ENCODE assay signal across 7 cellular contexts in the genomic region with DNA sequence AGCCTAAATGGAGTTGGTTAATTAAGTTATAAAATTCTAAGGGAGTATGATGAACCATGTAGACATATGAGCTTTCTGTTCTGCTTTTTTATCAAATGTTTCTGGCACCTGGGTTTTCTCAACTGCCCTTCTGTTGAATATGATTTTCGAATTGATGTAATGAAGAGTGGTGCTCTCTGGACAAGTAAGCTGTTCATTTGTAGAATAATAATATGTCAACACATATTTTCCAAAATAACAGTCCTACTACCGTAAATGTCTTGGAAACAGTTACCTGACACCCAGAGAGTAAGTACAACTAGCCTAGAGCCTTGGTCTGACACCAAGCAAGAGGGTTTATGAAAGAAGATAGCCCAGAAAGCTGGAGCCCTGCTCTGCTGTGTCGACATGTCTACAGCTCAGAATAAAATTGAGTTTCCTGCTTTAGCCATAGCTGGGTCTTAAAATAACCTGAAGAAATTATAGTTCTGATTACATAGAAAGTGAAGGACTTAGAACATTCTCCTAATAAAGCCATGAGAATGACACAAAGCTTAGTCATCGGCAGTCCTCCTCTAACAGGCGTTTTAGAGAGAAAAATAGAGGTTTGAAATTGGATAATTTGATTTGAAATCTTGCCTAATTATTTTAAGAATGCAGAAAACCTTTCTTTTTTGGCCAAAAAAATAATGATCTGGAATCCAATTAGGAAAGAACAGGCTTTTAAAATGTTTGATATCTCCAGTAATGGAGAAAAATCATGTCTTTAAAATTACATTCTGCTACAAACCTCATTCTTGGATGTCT. TPM values are rescaled to one million over a fixed set of nuclear protein-coding genes. Genes with fewer than 3 reads are reported as not detected.
DNase-seq lines count a peak whose midpoint lies in the region; ATAC-seq and TF ChIP-seq lines count a peak whose summit lies in the region.

No MANE protein-coding gene starts in this region.

- CTCF ChIA-PET in RWPE1 (lab: Yijun Ruan, JAX), result no interaction called here
- CTCF ChIA-PET in WTC11 (lab: Charles Lee), result interaction anchor here (1.0 kb wide), 1 partner anchor 11 kb away, joined by 4 read pairs; no protein-coding TSS in a partner anchor

- POLR2A ChIA-PET in RWPE1 (lab: Yijun Ruan, JAX; ENCODE audit: low non-redundant PET) (no interaction called here), WTC11 (lab: Charles Lee) (interaction anchor here (1.0 kb wide), 1 partner anchor 12 kb away, joined by 4 read pairs; no protein-coding TSS in a partner anchor)

- no peak overlapping the region for H3K9ac ChIP-seq in rectal smooth muscle tissue (ENCODE audit: low read length)

- H3K4me3 Mint-ChIP-seq in WTC11, result no peak overlapping the region

- H3K4me1 ChIP-seq in rectal smooth muscle tissue (ENCODE audit: control insufficient read depth, insufficient read depth, low read length), result no peaks in the 10 kb centered on the region

- H3K27ac ChIP-seq in RWPE1 (no peak overlapping the region), rectal smooth muscle tissue (ENCODE audit: low read depth, low read length) (peak overlapping the region; percentile 17)

- TF ChIP-seq CTCF in RWPE1 (conservative IDR thresholded peaks at IDR 0.05; ENCODE audit: low read depth) (no peak), WTC11 (IDR thresholded peaks at IDR 0.05) (no peak)

- H3K9me3 Mint-ChIP-seq in WTC11, result no peaks in the 10 kb centered on the region

- H3K36me3 ChIP-seq in rectal smooth muscle tissue (ENCODE audit: control insufficient read depth, insufficient read depth, low read length), result no peaks in the 10 kb centered on the region

- no peak overlapping the region for H3K4me3 ChIP-seq in rectal smooth muscle tissue (ENCODE audit: low read length)

- DNase-seq in RWPE1 (ENCODE audit: low spot score), result peak; percentile 29
- DNase-seq in stimulated activated naive CD4-positive, alpha-beta T cell treated with Interleukin-2 at 50 U/mL for 16 hours (lab: John Stamatoyannopoulos, UW), result no peak
- no peak for DNase-seq in WTC11 (ENCODE audit: low spot score)
- no peak for DNase-seq in left lobe of liver (ENCODE audit: low spot score)

- peaks cover 14% of the 10 kb centered on the region for H3K4me1 Mint-ChIP-seq in WTC11

- no peak overlapping the region for H3K27ac Mint-ChIP-seq in WTC11

- H3K27me3 Mint-ChIP-seq in WTC11 (ENCODE audit: low read depth), result no peaks in the 10 kb centered on the region

- peak; percentile 86 for ATAC-seq in GM18907 (IDR thresholded peaks at IDR 0.05; ENCODE audit: unreplicated experiment)
- ATAC-seq in HG02938 (IDR thresholded peaks at IDR 0.05; ENCODE audit: unreplicated experiment), result peak; percentile 72
- no peak for ATAC-seq in WTC11
- ATAC-seq in left lobe of liver, result no peak

- no peaks in the 10 kb centered on the region for H3K36me3 Mint-ChIP-seq in WTC11

- no peaks in the 10 kb centered on the region for H3K27me3 ChIP-seq in rectal smooth muscle tissue (ENCODE audit: control insufficient read depth, insufficient read depth, low read length)

TF ChIP-seq in WTC11, 78 proteins besides CTCF, POLR2A, EP300 and RAD21:
- no peak for TF ChIP-seq SP1 (CRISPR knock-in tag; conservative IDR thresholded peaks at IDR 0.05)
- TF ChIP-seq ELF4 (CRISPR knock-in tag; IDR thresholded peaks at IDR 0.05; ENCODE audit: low read depth), result no peak
- TF ChIP-seq, protein P1, sequence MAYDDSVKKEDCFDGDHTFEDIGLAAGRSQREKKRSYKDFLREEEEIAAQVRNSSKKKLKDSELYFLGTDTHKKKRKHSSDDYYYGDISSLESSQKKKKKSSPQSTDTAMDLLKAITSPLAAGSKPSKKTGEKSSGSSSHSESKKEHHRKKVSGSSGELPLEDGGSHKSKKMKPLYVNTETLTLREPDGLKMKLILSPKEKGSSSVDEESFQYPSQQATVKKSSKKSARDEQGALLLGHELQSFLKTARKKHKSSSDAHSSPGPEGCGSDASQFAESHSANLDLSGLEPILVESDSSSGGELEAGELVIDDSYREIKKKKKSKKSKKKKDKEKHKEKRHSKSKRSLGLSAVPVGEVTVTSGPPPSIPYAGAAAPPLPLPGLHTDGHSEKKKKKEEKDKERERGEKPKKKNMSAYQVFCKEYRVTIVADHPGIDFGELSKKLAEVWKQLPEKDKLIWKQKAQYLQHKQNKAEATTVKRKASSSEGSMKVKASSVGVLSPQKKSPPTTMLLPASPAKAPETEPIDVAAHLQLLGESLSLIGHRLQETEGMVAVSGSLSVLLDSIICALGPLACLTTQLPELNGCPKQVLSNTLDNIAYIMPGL (CRISPR knock-in tag; IDR thresholded peaks at IDR 0.05), result no peak
- no peak for TF ChIP-seq HMGA2 (CRISPR knock-in tag; IDR thresholded peaks at IDR 0.05)
- TF ChIP-seq, protein P2, sequence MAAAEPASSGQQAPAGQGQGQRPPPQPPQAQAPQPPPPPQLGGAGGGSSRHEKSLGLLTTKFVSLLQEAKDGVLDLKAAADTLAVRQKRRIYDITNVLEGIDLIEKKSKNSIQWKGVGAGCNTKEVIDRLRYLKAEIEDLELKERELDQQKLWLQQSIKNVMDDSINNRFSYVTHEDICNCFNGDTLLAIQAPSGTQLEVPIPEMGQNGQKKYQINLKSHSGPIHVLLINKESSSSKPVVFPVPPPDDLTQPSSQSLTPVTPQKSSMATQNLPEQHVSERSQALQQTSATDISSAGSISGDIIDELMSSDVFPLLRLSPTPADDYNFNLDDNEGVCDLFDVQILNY (CRISPR knock-in tag; IDR thresholded peaks at IDR 0.05), result no peak
- no peak for TF ChIP-seq NR2C2 (CRISPR knock-in tag; IDR thresholded peaks at IDR 0.05)
- no peak for TF ChIP-seq JAZF1 (CRISPR knock-in tag; IDR thresholded peaks at IDR 0.05)
- TF ChIP-seq, protein P3, sequence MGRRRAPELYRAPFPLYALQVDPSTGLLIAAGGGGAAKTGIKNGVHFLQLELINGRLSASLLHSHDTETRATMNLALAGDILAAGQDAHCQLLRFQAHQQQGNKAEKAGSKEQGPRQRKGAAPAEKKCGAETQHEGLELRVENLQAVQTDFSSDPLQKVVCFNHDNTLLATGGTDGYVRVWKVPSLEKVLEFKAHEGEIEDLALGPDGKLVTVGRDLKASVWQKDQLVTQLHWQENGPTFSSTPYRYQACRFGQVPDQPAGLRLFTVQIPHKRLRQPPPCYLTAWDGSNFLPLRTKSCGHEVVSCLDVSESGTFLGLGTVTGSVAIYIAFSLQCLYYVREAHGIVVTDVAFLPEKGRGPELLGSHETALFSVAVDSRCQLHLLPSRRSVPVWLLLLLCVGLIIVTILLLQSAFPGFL (CRISPR knock-in tag; IDR thresholded peaks at IDR 0.05; ENCODE audit: borderline replicate concordance), result no peak
- TF ChIP-seq, protein P4, sequence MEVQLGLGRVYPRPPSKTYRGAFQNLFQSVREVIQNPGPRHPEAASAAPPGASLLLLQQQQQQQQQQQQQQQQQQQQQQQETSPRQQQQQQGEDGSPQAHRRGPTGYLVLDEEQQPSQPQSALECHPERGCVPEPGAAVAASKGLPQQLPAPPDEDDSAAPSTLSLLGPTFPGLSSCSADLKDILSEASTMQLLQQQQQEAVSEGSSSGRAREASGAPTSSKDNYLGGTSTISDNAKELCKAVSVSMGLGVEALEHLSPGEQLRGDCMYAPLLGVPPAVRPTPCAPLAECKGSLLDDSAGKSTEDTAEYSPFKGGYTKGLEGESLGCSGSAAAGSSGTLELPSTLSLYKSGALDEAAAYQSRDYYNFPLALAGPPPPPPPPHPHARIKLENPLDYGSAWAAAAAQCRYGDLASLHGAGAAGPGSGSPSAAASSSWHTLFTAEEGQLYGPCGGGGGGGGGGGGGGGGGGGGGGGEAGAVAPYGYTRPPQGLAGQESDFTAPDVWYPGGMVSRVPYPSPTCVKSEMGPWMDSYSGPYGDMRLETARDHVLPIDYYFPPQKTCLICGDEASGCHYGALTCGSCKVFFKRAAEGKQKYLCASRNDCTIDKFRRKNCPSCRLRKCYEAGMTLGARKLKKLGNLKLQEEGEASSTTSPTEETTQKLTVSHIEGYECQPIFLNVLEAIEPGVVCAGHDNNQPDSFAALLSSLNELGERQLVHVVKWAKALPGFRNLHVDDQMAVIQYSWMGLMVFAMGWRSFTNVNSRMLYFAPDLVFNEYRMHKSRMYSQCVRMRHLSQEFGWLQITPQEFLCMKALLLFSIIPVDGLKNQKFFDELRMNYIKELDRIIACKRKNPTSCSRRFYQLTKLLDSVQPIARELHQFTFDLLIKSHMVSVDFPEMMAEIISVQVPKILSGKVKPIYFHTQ (CRISPR knock-in tag; IDR thresholded peaks at IDR 0.05), result no peak
- TF ChIP-seq ATF1 (CRISPR knock-in tag; IDR thresholded peaks at IDR 0.05), result no peak

RNA-seq across cellular contexts. Expression of a gene that starts 25.1 kb away (rescaled TPM):
- total RNA-seq in WTC11 (2021) (14.6 to 18.8 TPM (median 18.0 TPM) in 3 replicates), left lobe of liver (2.1 TPM)

Comparison
In these comparisons a context has a peak if more than half of its experiments do, and no peak if none do; other contexts are left out.
1. ATAC-seq: peak in GM18907 (single experiment) and HG02938 (single experiment); none in WTC11 (single experiment) and left lobe of liver (single experiment).